ENCODE assay signal across 23 cellular contexts in genomic region chr1:27105018-27105417, GRCh38. TPM values are rescaled to one million over a fixed set of nuclear protein-coding genes. Genes with fewer than 3 reads are reported as not detected.
DNase-seq lines count a peak whose midpoint lies in the region; ATAC-seq and TF ChIP-seq lines count a peak whose summit lies in the region.
"Had no signal": no experiment of that assay in that cellular context is flagged by ENCODE, and none has a peak within 500 bp of the region (broad histone marks: within the 10 kb centered on the region; RNA-seq: fewer than 3 reads in every experiment).

No MANE protein-coding gene starts in this region.

- H3K27ac ChIP-seq in stomach = no peak overlapping the region
- H3K27ac ChIP-seq: KMS-11 had no signal

- no peaks in the 10 kb centered on the region for H3K27me3 Mint-ChIP-seq in activated T-cell treated with anti-CD3 and anti-CD28 coated beads, Interleukin-2, amount 50 U/mL, for 24 hours
- no peaks in the 10 kb centered on the region for H3K27me3 Mint-ChIP-seq in activated T-cell treated with anti-CD3 and anti-CD28 coated beads, Interleukin-2, amount 50 U/mL, for 4 hours (ENCODE audit: low read depth)
- no peaks in the 10 kb centered on the region for H3K27me3 Mint-ChIP-seq in IgD-negative memory B cell
- no peaks in the 10 kb centered on the region for H3K27me3 Mint-ChIP-seq in activated T-helper 17 cell treated with anti-CD3 and anti-CD28 coated beads, Interleukin-2, amount 50 U/mL, for 72 hours
- H3K27me3 Mint-ChIP-seq: CD8-positive, alpha-beta memory T cell had no signal

- no peak overlapping the region for H3K4me3 ChIP-seq in stomach
- H3K4me3 ChIP-seq: GM12878, MG63 had no signal

- TF ChIP-seq POLR2A in stomach (IDR thresholded peaks at IDR 0.05) = no peak

- peaks cover 37 to 94% (median 70%) of the 10 kb centered on the region in 4 donors for H3K36me3 ChIP-seq in stomach

- no peaks in the 10 kb centered on the region for H3K27me3 ChIP-seq in stomach
- H3K27me3 ChIP-seq: MG63 had no signal

- H3K36me3 Mint-ChIP-seq in activated T-cell treated with anti-CD3 and anti-CD28 coated beads, Interleukin-2, amount 50 U/mL, for 24 hours (ENCODE audit: low read depth) = peaks cover 50% of the 10 kb centered on the region
- peaks cover 3% of the 10 kb centered on the region for H3K36me3 Mint-ChIP-seq in activated T-cell treated with anti-CD3 and anti-CD28 coated beads, Interleukin-2, amount 50 U/mL, for 4 hours (ENCODE audit: insufficient read depth)
- no peaks in the 10 kb centered on the region for H3K36me3 Mint-ChIP-seq in IgD-negative memory B cell
- peaks cover 11% of the 10 kb centered on the region for H3K36me3 Mint-ChIP-seq in activated T-helper 17 cell treated with anti-CD3 and anti-CD28 coated beads, Interleukin-2, amount 50 U/mL, for 72 hours (ENCODE audit: low read depth)
- peaks cover 35% of the 10 kb centered on the region for H3K36me3 Mint-ChIP-seq in stimulated activated effector memory CD8-positive, alpha-beta T cell treated with anti-CD3 and anti-CD28 coated beads, Interleukin-12 subunit alpha, Interleukin-12 subunit beta, amount 100 ng/mL, for 72 hours

- no peak for TF ChIP-seq CTCF in stomach (IDR thresholded peaks at IDR 0.05)

- 91 to 96% (median 93%) methylated on average over 2 of the region's 2 CpGs for WGBS in stomach, 5 donors

- no peak for ATAC-seq in activated T-cell treated with anti-CD3 and anti-CD28 coated beads, Interleukin-2, amount 50 U/mL, for 4 hours
- ATAC-seq in activated T-helper 17 cell treated with anti-CD3 and anti-CD28 coated beads, Interleukin-2, amount 50 U/mL, for 72 hours (replicated peaks) = peak; percentile 3
- no peak for ATAC-seq in stimulated activated effector memory CD8-positive, alpha-beta T cell treated with anti-CD3 and anti-CD28 coated beads, Interleukin-12 subunit alpha, Interleukin-12 subunit beta, amount 100 ng/mL, for 72 hours
- ATAC-seq: GM12878 had no signal

- no peak for TF ChIP-seq EP300 in stomach (IDR thresholded peaks at IDR 0.05)

- no peaks in the 10 kb centered on the region for H3K9me3 ChIP-seq in stomach
- H3K9me3 ChIP-seq: MG63 had no signal

- no peak overlapping the region for H3K4me3 Mint-ChIP-seq in activated T-cell treated with anti-CD3 and anti-CD28 coated beads, Interleukin-2, amount 50 U/mL, for 24 hours
- H3K4me3 Mint-ChIP-seq in activated T-cell treated with anti-CD3 and anti-CD28 coated beads, Interleukin-2, amount 50 U/mL, for 4 hours = no peak overlapping the region
- H3K4me3 Mint-ChIP-seq in IgD-negative memory B cell = no peak overlapping the region
- H3K4me3 Mint-ChIP-seq in activated T-helper 17 cell treated with anti-CD3 and anti-CD28 coated beads, Interleukin-2, amount 50 U/mL, for 72 hours = no peak overlapping the region
- H3K4me3 Mint-ChIP-seq in stimulated activated effector memory CD8-positive, alpha-beta T cell treated with anti-CD3 and anti-CD28 coated beads, Interleukin-12 subunit alpha, Interleukin-12 subunit beta, amount 100 ng/mL, for 72 hours = no peak overlapping the region
- H3K4me3 Mint-ChIP-seq: CD8-positive, alpha-beta memory T cell had no signal

- intact Hi-C loops in stomach (cut with DNase I; ENCODE audit: low total_unique reads) = loop anchor here (10.0 kb wide), 1 partner anchor 90 kb away; no protein-coding TSS in a partner anchor

- H3K27ac Mint-ChIP-seq in activated T-cell treated with anti-CD3 and anti-CD28 coated beads, Interleukin-2, amount 50 U/mL, for 24 hours = peak overlapping the region; percentile 62
- peak overlapping the region in 2 of 3 donors; percentile 92 to 96 for H3K27ac Mint-ChIP-seq in IgD-negative memory B cell
- H3K27ac Mint-ChIP-seq in activated T-helper 17 cell treated with anti-CD3 and anti-CD28 coated beads, Interleukin-2, amount 50 U/mL, for 72 hours = peak overlapping the region; percentile 93
- peak overlapping the region; percentile 74 for H3K27ac Mint-ChIP-seq in stimulated activated effector memory CD8-positive, alpha-beta T cell treated with anti-CD3 and anti-CD28 coated beads, Interleukin-12 subunit alpha, Interleukin-12 subunit beta, amount 100 ng/mL, for 72 hours

- peaks cover 4 to 40% (median 14%) of the 10 kb centered on the region in 4 donors for H3K4me1 ChIP-seq in stomach

- no peaks in the 10 kb centered on the region for H3K9me3 Mint-ChIP-seq in activated T-cell treated with anti-CD3 and anti-CD28 coated beads, Interleukin-2, amount 50 U/mL, for 24 hours
- H3K9me3 Mint-ChIP-seq in activated T-cell treated with anti-CD3 and anti-CD28 coated beads, Interleukin-2, amount 50 U/mL, for 4 hours = no peaks in the 10 kb centered on the region
- no peaks in the 10 kb centered on the region for H3K9me3 Mint-ChIP-seq in IgD-negative memory B cell
- no peaks in the 10 kb centered on the region for H3K9me3 Mint-ChIP-seq in activated T-helper 17 cell treated with anti-CD3 and anti-CD28 coated beads, Interleukin-2, amount 50 U/mL, for 72 hours
- no peaks in the 10 kb centered on the region for H3K9me3 Mint-ChIP-seq in stimulated activated effector memory CD8-positive, alpha-beta T cell treated with anti-CD3 and anti-CD28 coated beads, Interleukin-12 subunit alpha, Interleukin-12 subunit beta, amount 100 ng/mL, for 72 hours
- H3K9me3 Mint-ChIP-seq: CD8-positive, alpha-beta memory T cell had no signal

- no peak for DNase-seq in activated T-cell treated with anti-CD3 and anti-CD28 coated beads, Interleukin-2, amount 50 U/mL, for 24 hours
- no peak for DNase-seq in activated T-cell treated with anti-CD3 and anti-CD28 coated beads, Interleukin-2, amount 50 U/mL, for 4 hours
- DNase-seq in stimulated activated effector memory CD8-positive, alpha-beta T cell treated with anti-CD3 and anti-CD28 coated beads, Interleukin-12 subunit alpha, Interleukin-12 subunit beta, amount 100 ng/mL, for 72 hours (ENCODE audit: low spot score in 2 of 2) = no peak
- DNase-seq in OCI-M1 (lab: John Stamatoyannopoulos, UW) (no peak), stomach (no peak)
- DNase-seq in activated effector memory CD4-positive, alpha-beta T cell treated with anti-CD3 and anti-CD28 coated beads, Interleukin-2, amount 50 U/mL, for 16 hours = no peak
- DNase-seq: 8988T; CD8-positive, alpha-beta memory T cell; DMS53; EL; NCI-H1092 treated with DMSO at 0.1 percent for 48 hours; NCI-H146; NCI-H2081; NCI-H2171 treated with DMSO at 0.1 percent for 48 hours; NCI-H446 treated with DMSO at 0.1 percent for 48 hours; NCI-H748 treated with DMSO at 0.1 percent for 48 hours; NK-92 treated with Interleukin-12 subunit alpha and Interleukin-12 subunit beta, amount 100 ng/mL, for 24 hours; SIG-M5 had no signal

- H3K4me1 Mint-ChIP-seq in activated T-cell treated with anti-CD3 and anti-CD28 coated beads, Interleukin-2, amount 50 U/mL, for 24 hours (ENCODE audit: low read depth) = peaks cover 10% of the 10 kb centered on the region
- peaks cover 9% of the 10 kb centered on the region for H3K4me1 Mint-ChIP-seq in activated T-cell treated with anti-CD3 and anti-CD28 coated beads, Interleukin-2, amount 50 U/mL, for 4 hours (ENCODE audit: low read depth)
- H3K4me1 Mint-ChIP-seq in IgD-negative memory B cell = peaks cover 8 to 13% (median 11%) of the 10 kb centered on the region in 3 donors
- H3K4me1 Mint-ChIP-seq in activated T-helper 17 cell treated with anti-CD3 and anti-CD28 coated beads, Interleukin-2, amount 50 U/mL, for 72 hours = peaks cover 17% of the 10 kb centered on the region
- peaks cover 39% of the 10 kb centered on the region for H3K4me1 Mint-ChIP-seq in stimulated activated effector memory CD8-positive, alpha-beta T cell treated with anti-CD3 and anti-CD28 coated beads, Interleukin-12 subunit alpha, Interleukin-12 subunit beta, amount 100 ng/mL, for 72 hours

RNA-seq across cellular contexts. Expression of gene SLC9A1, which starts 49.9 kb away (rescaled TPM):
- total RNA-seq in activated T-cell treated with anti-CD3 and anti-CD28 coated beads, Interleukin-2, amount 50 U/mL, for 4 hours = 10 to 100 TPM; 19.8 to 21.0 (median 19.8) TPM
- polyA plus RNA-seq in IgD-negative memory B cell (8.9 TPM), stomach (10 to 100 TPM; 16.3 to 27.6 (median 19.2) TPM)
- total RNA-seq in activated T-helper 17 cell treated with anti-CD3 and anti-CD28 coated beads, Interleukin-2, amount 50 U/mL, for 72 hours = 10 to 100 TPM; 15.3 to 20.6 TPM
- 100 to 1,000 TPM in 1 of 5 donors, 10 to 100 TPM in 4; 25.7 to 132 (median 42.0) TPM for total RNA-seq in stomach
